ENCODE assay signal across 2 cellular contexts in the genomic region with DNA sequence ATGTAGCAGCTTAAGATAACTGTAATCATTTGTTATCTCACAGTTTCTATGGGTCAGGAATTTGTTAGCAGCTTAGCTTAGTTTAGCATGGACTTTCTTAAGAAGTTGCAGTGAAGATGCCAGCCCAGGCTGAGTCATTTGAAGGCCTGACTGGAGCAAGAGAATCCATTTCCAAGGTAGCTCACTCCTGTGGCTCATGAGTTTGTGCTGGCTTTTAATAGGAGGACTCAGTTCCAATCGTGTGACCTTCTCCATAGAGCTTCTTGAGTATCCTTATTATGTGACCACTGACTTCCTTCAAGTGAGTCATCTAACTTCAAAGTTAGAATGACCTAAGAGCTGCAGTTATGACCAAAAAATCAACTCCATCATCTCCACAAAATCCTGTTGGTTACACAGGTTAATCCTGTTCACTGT.
TF ChIP-seq lines count a peak whose summit lies in the region.

No MANE protein-coding gene starts in this region.

TF ChIP-seq in GM12878, 131 proteins besides CTCF, POLR2A, EP300 and RAD21 (continues in another document):
- no peak for TF ChIP-seq ESRRA (IDR thresholded peaks at IDR 0.05; ENCODE audit: low read length)
- TF ChIP-seq ZNF24 (IDR thresholded peaks at IDR 0.05) = no peak
- TF ChIP-seq ZNF217 (IDR thresholded peaks at IDR 0.05) = no peak
- TF ChIP-seq HDGF (IDR thresholded peaks at IDR 0.05) = no peak
- TF ChIP-seq STAT3 (IDR thresholded peaks at IDR 0.05; ENCODE audit: low read depth, low read length) = no peak
- no peak for TF ChIP-seq SUPT20H (IDR thresholded peaks at IDR 0.05; ENCODE audit: borderline replicate concordance, control insufficient read depth, low read depth, low read length)
- TF ChIP-seq CBX5 (IDR thresholded peaks at IDR 0.05; ENCODE audit: low read depth) = no peak
- no peak for TF ChIP-seq ASH2L (IDR thresholded peaks at IDR 0.05; ENCODE audit: borderline replicate concordance, low read depth)
- no peak for TF ChIP-seq MTA3 (IDR thresholded peaks at IDR 0.05; ENCODE audit: borderline replicate concordance, low read length)
- TF ChIP-seq, protein P1, sequence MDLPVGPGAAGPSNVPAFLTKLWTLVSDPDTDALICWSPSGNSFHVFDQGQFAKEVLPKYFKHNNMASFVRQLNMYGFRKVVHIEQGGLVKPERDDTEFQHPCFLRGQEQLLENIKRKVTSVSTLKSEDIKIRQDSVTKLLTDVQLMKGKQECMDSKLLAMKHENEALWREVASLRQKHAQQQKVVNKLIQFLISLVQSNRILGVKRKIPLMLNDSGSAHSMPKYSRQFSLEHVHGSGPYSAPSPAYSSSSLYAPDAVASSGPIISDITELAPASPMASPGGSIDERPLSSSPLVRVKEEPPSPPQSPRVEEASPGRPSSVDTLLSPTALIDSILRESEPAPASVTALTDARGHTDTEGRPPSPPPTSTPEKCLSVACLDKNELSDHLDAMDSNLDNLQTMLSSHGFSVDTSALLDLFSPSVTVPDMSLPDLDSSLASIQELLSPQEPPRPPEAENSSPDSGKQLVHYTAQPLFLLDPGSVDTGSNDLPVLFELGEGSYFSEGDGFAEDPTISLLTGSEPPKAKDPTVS (IDR thresholded peaks at IDR 0.05; ENCODE audit: low read depth, low read length) = no peak
- no peak for TF ChIP-seq KDM1A (IDR thresholded peaks at IDR 0.05; ENCODE audit: borderline replicate concordance)
- TF ChIP-seq, protein P2, sequence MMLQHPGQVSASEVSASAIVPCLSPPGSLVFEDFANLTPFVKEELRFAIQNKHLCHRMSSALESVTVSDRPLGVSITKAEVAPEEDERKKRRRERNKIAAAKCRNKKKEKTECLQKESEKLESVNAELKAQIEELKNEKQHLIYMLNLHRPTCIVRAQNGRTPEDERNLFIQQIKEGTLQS (IDR thresholded peaks at IDR 0.05; ENCODE audit: borderline replicate concordance, extremely low read depth, low read depth, low read length) = no peak
- TF ChIP-seq, protein P3, sequence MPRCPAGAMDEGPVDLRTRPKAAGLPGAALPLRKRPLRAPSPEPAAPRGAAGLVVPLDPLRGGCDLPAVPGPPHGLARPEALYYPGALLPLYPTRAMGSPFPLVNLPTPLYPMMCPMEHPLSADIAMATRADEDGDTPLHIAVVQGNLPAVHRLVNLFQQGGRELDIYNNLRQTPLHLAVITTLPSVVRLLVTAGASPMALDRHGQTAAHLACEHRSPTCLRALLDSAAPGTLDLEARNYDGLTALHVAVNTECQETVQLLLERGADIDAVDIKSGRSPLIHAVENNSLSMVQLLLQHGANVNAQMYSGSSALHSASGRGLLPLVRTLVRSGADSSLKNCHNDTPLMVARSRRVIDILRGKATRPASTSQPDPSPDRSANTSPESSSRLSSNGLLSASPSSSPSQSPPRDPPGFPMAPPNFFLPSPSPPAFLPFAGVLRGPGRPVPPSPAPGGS (IDR thresholded peaks at IDR 0.05; ENCODE audit: borderline replicate concordance, insufficient read depth, low read depth, low read length, poor library complexity, severe bottlenecking) = no peak
- TF ChIP-seq, protein P4, sequence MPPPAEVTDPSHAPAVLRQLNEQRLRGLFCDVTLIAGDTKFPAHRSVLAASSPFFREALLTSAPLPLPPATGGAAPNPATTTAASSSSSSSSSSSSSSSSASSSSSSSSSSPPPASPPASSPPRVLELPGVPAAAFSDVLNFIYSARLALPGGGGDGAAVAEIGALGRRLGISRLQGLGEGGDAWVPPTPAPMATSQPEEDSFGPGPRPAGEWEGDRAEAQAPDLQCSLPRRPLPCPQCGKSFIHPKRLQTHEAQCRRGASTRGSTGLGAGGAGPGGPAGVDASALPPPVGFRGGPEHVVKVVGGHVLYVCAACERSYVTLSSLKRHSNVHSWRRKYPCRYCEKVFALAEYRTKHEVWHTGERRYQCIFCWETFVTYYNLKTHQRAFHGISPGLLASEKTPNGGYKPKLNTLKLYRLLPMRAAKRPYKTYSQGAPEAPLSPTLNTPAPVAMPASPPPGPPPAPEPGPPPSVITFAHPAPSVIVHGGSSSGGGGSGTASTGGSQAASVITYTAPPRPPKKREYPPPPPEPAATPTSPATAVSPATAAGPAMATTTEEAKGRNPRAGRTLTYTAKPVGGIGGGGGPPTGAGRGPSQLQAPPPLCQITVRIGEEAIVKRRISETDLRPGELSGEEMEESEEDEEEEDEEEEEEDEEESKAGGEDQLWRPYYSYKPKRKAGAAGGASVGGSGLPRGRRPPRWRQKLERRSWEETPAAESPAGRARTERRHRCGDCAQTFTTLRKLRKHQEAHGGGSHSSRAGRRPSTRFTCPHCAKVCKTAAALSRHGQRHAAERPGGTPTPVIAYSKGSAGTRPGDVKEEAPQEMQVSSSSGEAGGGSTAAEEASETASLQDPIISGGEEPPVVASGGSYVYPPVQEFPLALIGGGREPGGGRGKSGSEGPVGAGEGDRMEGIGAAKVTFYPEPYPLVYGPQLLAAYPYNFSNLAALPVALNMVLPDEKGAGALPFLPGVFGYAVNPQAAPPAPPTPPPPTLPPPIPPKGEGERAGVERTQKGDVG (CRISPR knock-in tag; IDR thresholded peaks at IDR 0.05) = no peak
- no peak for TF ChIP-seq SMC3 (IDR thresholded peaks at IDR 0.05; ENCODE audit: borderline replicate concordance, low read length)
- TF ChIP-seq, protein P5, sequence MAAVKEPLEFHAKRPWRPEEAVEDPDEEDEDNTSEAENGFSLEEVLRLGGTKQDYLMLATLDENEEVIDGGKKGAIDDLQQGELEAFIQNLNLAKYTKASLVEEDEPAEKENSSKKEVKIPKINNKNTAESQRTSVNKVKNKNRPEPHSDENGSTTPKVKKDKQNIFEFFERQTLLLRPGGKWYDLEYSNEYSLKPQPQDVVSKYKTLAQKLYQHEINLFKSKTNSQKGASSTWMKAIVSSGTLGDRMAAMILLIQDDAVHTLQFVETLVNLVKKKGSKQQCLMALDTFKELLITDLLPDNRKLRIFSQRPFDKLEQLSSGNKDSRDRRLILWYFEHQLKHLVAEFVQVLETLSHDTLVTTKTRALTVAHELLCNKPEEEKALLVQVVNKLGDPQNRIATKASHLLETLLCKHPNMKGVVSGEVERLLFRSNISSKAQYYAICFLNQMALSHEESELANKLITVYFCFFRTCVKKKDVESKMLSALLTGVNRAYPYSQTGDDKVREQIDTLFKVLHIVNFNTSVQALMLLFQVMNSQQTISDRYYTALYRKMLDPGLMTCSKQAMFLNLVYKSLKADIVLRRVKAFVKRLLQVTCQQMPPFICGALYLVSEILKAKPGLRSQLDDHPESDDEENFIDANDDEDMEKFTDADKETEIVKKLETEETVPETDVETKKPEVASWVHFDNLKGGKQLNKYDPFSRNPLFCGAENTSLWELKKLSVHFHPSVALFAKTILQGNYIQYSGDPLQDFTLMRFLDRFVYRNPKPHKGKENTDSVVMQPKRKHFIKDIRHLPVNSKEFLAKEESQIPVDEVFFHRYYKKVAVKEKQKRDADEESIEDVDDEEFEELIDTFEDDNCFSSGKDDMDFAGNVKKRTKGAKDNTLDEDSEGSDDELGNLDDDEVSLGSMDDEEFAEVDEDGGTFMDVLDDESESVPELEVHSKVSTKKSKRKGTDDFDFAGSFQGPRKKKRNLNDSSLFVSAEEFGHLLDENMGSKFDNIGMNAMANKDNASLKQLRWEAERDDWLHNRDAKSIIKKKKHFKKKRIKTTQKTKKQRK (IDR thresholded peaks at IDR 0.05; ENCODE audit: low read depth, low read length) = no peak

TF ChIP-seq in neural cell, 6 proteins besides CTCF, POLR2A, EP300 and RAD21:
- TF ChIP-seq, protein P6, sequence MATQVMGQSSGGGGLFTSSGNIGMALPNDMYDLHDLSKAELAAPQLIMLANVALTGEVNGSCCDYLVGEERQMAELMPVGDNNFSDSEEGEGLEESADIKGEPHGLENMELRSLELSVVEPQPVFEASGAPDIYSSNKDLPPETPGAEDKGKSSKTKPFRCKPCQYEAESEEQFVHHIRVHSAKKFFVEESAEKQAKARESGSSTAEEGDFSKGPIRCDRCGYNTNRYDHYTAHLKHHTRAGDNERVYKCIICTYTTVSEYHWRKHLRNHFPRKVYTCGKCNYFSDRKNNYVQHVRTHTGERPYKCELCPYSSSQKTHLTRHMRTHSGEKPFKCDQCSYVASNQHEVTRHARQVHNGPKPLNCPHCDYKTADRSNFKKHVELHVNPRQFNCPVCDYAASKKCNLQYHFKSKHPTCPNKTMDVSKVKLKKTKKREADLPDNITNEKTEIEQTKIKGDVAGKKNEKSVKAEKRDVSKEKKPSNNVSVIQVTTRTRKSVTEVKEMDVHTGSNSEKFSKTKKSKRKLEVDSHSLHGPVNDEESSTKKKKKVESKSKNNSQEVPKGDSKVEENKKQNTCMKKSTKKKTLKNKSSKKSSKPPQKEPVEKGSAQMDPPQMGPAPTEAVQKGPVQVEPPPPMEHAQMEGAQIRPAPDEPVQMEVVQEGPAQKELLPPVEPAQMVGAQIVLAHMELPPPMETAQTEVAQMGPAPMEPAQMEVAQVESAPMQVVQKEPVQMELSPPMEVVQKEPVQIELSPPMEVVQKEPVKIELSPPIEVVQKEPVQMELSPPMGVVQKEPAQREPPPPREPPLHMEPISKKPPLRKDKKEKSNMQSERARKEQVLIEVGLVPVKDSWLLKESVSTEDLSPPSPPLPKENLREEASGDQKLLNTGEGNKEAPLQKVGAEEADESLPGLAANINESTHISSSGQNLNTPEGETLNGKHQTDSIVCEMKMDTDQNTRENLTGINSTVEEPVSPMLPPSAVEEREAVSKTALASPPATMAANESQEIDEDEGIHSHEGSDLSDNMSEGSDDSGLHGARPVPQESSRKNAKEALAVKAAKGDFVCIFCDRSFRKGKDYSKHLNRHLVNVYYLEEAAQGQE (IDR thresholded peaks at IDR 0.05; ENCODE audit: borderline replicate concordance) = no peak
- TF ChIP-seq MXI1 (conservative IDR thresholded peaks at IDR 0.05; ENCODE audit: poor library complexity, severe bottlenecking) (no peak), EZH2 (IDR thresholded peaks at IDR 0.05; ENCODE audit: borderline replicate concordance, insufficient read depth, low read length, poor library complexity, severe bottlenecking) (no peak), SMC3 (conservative IDR thresholded peaks at IDR 0.05; ENCODE audit: poor library complexity) (no peak), POLR2AphosphoS5 (IDR thresholded peaks at IDR 0.05) (no peak), TAF1 (IDR thresholded peaks at IDR 0.05; ENCODE audit: low read depth) (no peak)
